29 cellular contexts compared by ENCODE assay signal in genomic region chr2:201788371-201788770, GRCh38. TPM values are rescaled to one million over a fixed set of nuclear protein-coding genes. Genes with fewer than 3 reads are reported as not detected.
"Had no signal": no experiment of that assay in that cellular context is flagged by ENCODE, and none has a peak within 500 bp of the region (broad histone marks: within the 10 kb centered on the region; RNA-seq: fewer than 3 reads in every experiment).

No MANE protein-coding gene starts in this region.

- H3K4me1 Mint-ChIP-seq: activated B cell treated with CpG ODN at 0.5 μM for 24 hours; activated T-helper 17 cell treated with anti-CD3 and anti-CD28 coated beads, Interleukin-2, amount 50 U/mL, for 72 hours; central memory CD8-positive, alpha-beta T cell; T-helper 17 cell had no signal

- H3K4me3 ChIP-seq: colonic mucosa had no signal

- H3K4me1 ChIP-seq: colonic mucosa had no signal

- H3K36me3 Mint-ChIP-seq: activated naive CD8-positive, alpha-beta T cell had no signal

- H3K27me3 ChIP-seq: brain microvascular endothelial cell, colonic mucosa had no signal

- DNase-seq: activated B cell treated with CpG ODN at 0.5 μM for 24 hours; activated CD4-positive, alpha-beta T cell treated with anti-CD3 and anti-CD28 coated beads for 48 hours; activated CD4-positive, alpha-beta T cell treated with anti-CD3 and anti-CD28 coated beads, Interleukin-2, amount 50 U/mL, for 1 hour; activated CD4-positive, alpha-beta T cell treated with anti-CD3 and anti-CD28 coated beads, Interleukin-2, amount 50 U/mL, for 48 hours; activated CD8-positive, alpha-beta memory T cell treated with anti-CD3 and anti-CD28 coated beads for 24 hours; activated CD8-positive, alpha-beta T cell treated with anti-CD3 and anti-CD28 coated beads for 36 hours; activated effector memory CD4-positive, alpha-beta T cell treated with Interleukin-2 at 50 U/mL for 16 hours; activated gamma-delta T cell treated with Interleukin-2 at 50 U/mL for 16 hours; activated naive CD4-positive, alpha-beta T cell treated with anti-CD3 and anti-CD28 coated beads, Interleukin-2, amount 50 U/mL, for 16 hours; activated naive CD4-positive, alpha-beta T cell treated with Interleukin-2 at 50 U/mL for 16 hours; activated T-cell treated with anti-CD3 and anti-CD28 coated beads, Interleukin-2, amount 50 U/mL, for 4 hours; amniotic stem cell; anterior cingulate cortex; brain microvascular endothelial cell; colonic mucosa; effector CD8-positive, alpha-beta T cell; endodermal cell; foreskin fibroblast; head of caudate nucleus; T-helper 17 cell; T1000; WERI-Rb-1 had no signal

- H3K9me3 Mint-ChIP-seq: activated B cell treated with CpG ODN at 0.5 μM for 24 hours; activated CD8-positive, alpha-beta T cell treated with anti-CD3 and anti-CD28 coated beads for 36 hours; activated T-cell treated with anti-CD3 and anti-CD28 coated beads, Interleukin-2, amount 50 U/mL, for 4 hours; activated T-helper 17 cell treated with anti-CD3 and anti-CD28 coated beads, Interleukin-2, amount 50 U/mL, for 72 hours; central memory CD8-positive, alpha-beta T cell; endodermal cell; T-helper 2 cell treated with Interferon-gamma antibody and Interleukin-4, amounts not matched to agents 5 μg/mL and 100 μg/mL, for 36 hours had no signal

- H3K27me3 Mint-ChIP-seq: central memory CD8-positive, alpha-beta T cell had no signal

- ATAC-seq: activated CD4-positive, CD25-positive, alpha-beta regulatory T cell treated with anti-CD3 and anti-CD28 coated beads, Interleukin-2, amount 50 U/mL, for 24 hours; activated CD8-positive, alpha-beta T cell treated with anti-CD3 and anti-CD28 coated beads for 36 hours; activated T-cell treated with anti-CD3 and anti-CD28 coated beads, Interleukin-2, amount 50 U/mL, for 4 hours; activated T-helper 17 cell treated with anti-CD3 and anti-CD28 coated beads, Interleukin-2, amount 50 U/mL, for 72 hours; esophagus mucosa; T-helper 17 cell had no signal

- H3K27ac ChIP-seq: brain microvascular endothelial cell, colonic mucosa, WERI-Rb-1 had no signal

- H3K27ac Mint-ChIP-seq: activated B cell treated with CpG ODN at 0.5 μM for 24 hours; activated CD8-positive, alpha-beta T cell treated with anti-CD3 and anti-CD28 coated beads for 36 hours; activated naive CD8-positive, alpha-beta T cell; activated T-helper 17 cell treated with anti-CD3 and anti-CD28 coated beads, Interleukin-2, amount 50 U/mL, for 72 hours; endodermal cell; T-helper 17 cell; T-helper 2 cell treated with Interferon-gamma antibody and Interleukin-4, amounts not matched to agents 5 μg/mL and 100 μg/mL, for 36 hours had no signal

- H3K9me3 ChIP-seq: colonic mucosa had no signal

- H3K4me3 Mint-ChIP-seq: activated B cell treated with CpG ODN at 0.5 μM for 24 hours; activated CD8-positive, alpha-beta T cell treated with anti-CD3 and anti-CD28 coated beads for 36 hours; activated naive CD8-positive, alpha-beta T cell; activated T-cell treated with anti-CD3 and anti-CD28 coated beads, Interleukin-2, amount 50 U/mL, for 4 hours; activated T-helper 17 cell treated with anti-CD3 and anti-CD28 coated beads, Interleukin-2, amount 50 U/mL, for 72 hours; central memory CD8-positive, alpha-beta T cell; endodermal cell; T-helper 17 cell; T-helper 2 cell treated with Interferon-gamma antibody and Interleukin-4, amounts not matched to agents 5 μg/mL and 100 μg/mL, for 36 hours had no signal

- H3K36me3 ChIP-seq: brain microvascular endothelial cell, colonic mucosa, WERI-Rb-1 had no signal

RNA-seq across cellular contexts. Expression of gene CDK15, which starts 18.0 kb away (rescaled TPM):
- total RNA-seq: activated B cell treated with CpG ODN at 0.5 μM for 24 hours; activated CD8-positive, alpha-beta T cell treated with anti-CD3 and anti-CD28 coated beads for 36 hours; activated T-cell treated with anti-CD3 and anti-CD28 coated beads, Interleukin-2, amount 50 U/mL, for 4 hours; activated T-helper 17 cell treated with anti-CD3 and anti-CD28 coated beads, Interleukin-2, amount 50 U/mL, for 72 hours; dermis microvascular lymphatic vessel endothelial cell; T-helper 17 cell had no signal
